In the genomic region with DNA sequence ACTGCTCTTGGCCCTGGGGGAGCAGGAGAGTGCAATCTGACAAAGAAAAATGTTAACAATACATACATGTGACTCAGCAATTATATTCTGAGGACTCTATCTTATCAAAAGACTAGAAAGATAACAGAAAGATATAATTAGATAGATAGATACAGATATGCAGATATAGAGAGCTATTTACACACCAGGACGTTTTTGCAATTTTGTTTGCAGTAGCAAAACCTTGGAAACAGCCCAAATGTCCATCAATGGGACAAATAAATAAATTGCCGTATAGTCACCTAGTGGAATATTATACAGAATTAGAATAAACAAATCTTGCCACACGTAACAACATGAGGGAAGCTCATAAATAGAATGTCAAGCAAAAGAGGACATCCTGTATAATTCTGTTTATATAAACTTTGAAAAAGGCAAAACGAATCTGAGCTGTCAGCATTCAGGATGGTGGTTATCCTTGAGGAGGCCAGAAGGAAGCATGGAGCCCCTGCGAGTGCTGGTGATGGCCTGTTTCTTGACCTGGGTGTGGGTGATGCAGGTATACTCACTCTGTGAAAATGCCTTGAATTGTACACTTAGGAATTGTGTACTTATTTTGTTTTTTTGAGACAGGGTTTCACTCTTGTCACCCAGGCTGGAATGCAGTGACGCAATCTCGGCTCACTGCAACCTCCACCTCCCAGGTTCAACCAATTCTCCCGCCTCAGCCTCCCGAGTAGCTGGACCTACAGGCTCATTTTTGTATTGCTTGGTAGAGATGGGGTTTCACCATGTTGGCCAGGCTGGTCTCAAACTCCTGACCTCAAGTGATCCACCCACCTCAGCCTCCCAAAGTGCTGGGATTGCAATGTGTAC, we compare ENCODE assay signal across 11 cellular contexts. TPM values are rescaled to one million over a fixed set of nuclear protein-coding genes. Genes with fewer than 3 reads are reported as not detected.
"Had no signal": no experiment of that assay in that cellular context is flagged by ENCODE, and none has a peak within 500 bp of the region (broad histone marks: within the 10 kb centered on the region; RNA-seq: fewer than 3 reads in every experiment).

No MANE protein-coding gene starts in this region.

- DNase-seq: activated CD4-positive, alpha-beta T cell treated with anti-CD3 and anti-CD28 coated beads, Interleukin-2, amount 50 U/mL, for 48 hours; activated CD4-positive, CD25-positive, alpha-beta regulatory T cell treated with anti-CD3 and anti-CD28 coated beads, Interleukin-2, amount 50 U/mL, for 72 hours; activated gamma-delta T cell treated with Interleukin-2 at 50 U/mL for 16 hours; activated naive CD8-positive, alpha-beta T cell treated with anti-CD3 and anti-CD28 coated beads for 36 hours; activated T-cell treated with anti-CD3 and anti-CD28 coated beads, Interleukin-2, amount 50 U/mL, for 48 hours; dorsolateral prefrontal cortex; occipital lobe had no signal

- H3K4me1 ChIP-seq: breast epithelium had no signal

- H3K36me3 ChIP-seq: breast epithelium had no signal

- H3K4me3 ChIP-seq: breast epithelium, dorsolateral prefrontal cortex, skin epidermis had no signal

- H3K9me3 ChIP-seq: breast epithelium had no signal

- H3K4me1 Mint-ChIP-seq: activated naive CD8-positive, alpha-beta T cell treated with anti-CD3 and anti-CD28 coated beads for 36 hours had no signal

- H3K27me3 ChIP-seq: breast epithelium had no signal

- H3K27ac Mint-ChIP-seq: activated naive CD8-positive, alpha-beta T cell treated with anti-CD3 and anti-CD28 coated beads for 36 hours; nephron had no signal

- H3K9me3 Mint-ChIP-seq: activated naive CD8-positive, alpha-beta T cell treated with anti-CD3 and anti-CD28 coated beads for 36 hours; nephron had no signal

- H3K27ac ChIP-seq: breast epithelium, dorsolateral prefrontal cortex, skin epidermis had no signal

- H3K4me3 Mint-ChIP-seq: activated naive CD8-positive, alpha-beta T cell treated with anti-CD3 and anti-CD28 coated beads for 36 hours; nephron had no signal

- ATAC-seq: esophagus mucosa had no signal

- H3K36me3 Mint-ChIP-seq: activated naive CD8-positive, alpha-beta T cell treated with anti-CD3 and anti-CD28 coated beads for 36 hours had no signal

RNA-seq across cellular contexts. Expression of gene TRIM63, which starts 12.8 kb away (rescaled TPM):
- total RNA-seq: activated naive CD8-positive, alpha-beta T cell treated with anti-CD3 and anti-CD28 coated beads for 36 hours; esophagus mucosa had no signal

RNA-seq across cellular contexts. Expression of gene SLC30A2, which starts 34.3 kb away (rescaled TPM):
- total RNA-seq: activated naive CD8-positive, alpha-beta T cell treated with anti-CD3 and anti-CD28 coated beads for 36 hours; esophagus mucosa; occipital lobe had no signal

RNA-seq across cellular contexts. Expression of gene EXTL1, which starts 58.6 kb away (rescaled TPM):
- total RNA-seq: activated naive CD8-positive, alpha-beta T cell treated with anti-CD3 and anti-CD28 coated beads for 36 hours; esophagus mucosa had no signal
